Comparison of ENCODE assay signal across 8 cellular contexts in the genomic region with DNA sequence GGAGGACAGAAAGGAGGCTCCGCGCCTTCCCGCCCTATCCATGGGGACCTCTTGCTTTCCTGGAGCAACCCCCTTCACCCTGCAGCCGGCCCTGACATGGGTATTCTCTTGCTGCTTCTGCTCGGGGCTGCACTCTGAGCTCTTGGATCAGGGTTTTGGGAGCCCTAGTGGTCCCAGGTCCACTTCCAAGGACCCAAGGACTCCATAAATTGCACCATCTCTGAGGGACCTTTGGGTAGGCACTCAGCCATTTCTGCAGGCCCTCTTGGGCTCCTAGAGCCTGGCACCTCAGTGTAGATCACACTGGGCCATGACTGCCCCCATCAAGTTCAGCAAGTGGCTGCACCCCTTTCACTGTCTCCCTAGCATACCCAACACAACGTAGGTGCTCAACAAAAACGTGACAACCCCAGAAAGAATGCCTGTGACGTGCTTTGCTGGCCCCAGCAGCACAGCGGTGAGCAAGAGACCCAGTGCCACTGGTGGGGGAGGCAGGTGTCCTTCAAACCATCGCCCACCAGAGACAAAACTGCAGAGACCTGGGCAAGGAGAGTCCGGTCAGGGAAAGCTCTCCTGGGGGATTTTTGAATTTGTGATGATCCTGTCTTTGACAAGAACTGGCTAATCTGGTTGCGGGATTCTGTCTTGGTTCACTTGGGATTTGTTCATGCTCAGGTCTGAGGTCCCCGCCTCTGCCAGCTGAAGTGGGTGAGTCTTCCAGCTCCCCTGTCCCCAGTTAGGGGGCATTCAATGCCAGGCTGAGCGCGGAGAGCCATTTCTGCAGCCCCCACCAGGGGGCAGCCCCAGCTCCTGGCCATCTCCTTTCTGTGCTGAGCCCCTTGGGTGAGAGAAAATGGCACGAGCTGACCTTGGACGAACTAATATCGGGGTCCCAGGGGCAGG. TPM values are rescaled to one million over a fixed set of nuclear protein-coding genes. Genes with fewer than 3 reads are reported as not detected.
DNase-seq lines count a peak whose midpoint lies in the region; ATAC-seq and TF ChIP-seq lines count a peak whose summit lies in the region.

No MANE protein-coding gene starts in this region.

- peak; percentile 57 for TF ChIP-seq RAD21 in IMR-90 (IDR thresholded peaks at IDR 0.05; ENCODE audit: low read length)

- H2BK5ac ChIP-seq in IMR-90 (ENCODE audit: low read depth, low read length, poor library complexity, severe bottlenecking), result no peak overlapping the region

- TF ChIP-seq CTCF in IMR-90 (conservative IDR thresholded peaks at IDR 0.05; ENCODE audit: low read depth, low read length) (peak; percentile 59), vagina (IDR thresholded peaks at IDR 0.05) (peak in 2 of 3 experiments; percentile 12 to 32)

- H4K8ac ChIP-seq in IMR-90 (ENCODE audit: low read depth in 2 of 2, low read length in 2 of 2), result no peak overlapping the region

- dilution Hi-C loops in IMR-90 (cut with HindIII; ENCODE audit: low sequenced_read_pairs, unreplicated experiment), result no loop called here

- H3K27ac ChIP-seq in IMR-90 (ENCODE audit: insufficient read depth, low read length), result no peak overlapping the region
- H3K27ac ChIP-seq in vagina, result no peak overlapping the region

- no peak overlapping the region for H3K56ac ChIP-seq in IMR-90 (ENCODE audit: extremely low read depth, insufficient read depth, low read length)

- CTCF ChIA-PET in IMR-90 (lab: Yijun Ruan, JAX), result interaction anchor here (0.9 to 1.6 kb wide), 3 partner anchors 9 to 453 kb away, joined by 3 to 10 read pairs (median 3); no protein-coding TSS in a partner anchor

- H3K18ac ChIP-seq in IMR-90 (ENCODE audit: low read depth, low read length), result no peak overlapping the region

- no TSS peak for BruUV-seq in IMR-90 (replicated peaks; lab: Mats Ljungman, UMichigan)

- no peak overlapping the region for H4K91ac ChIP-seq in IMR-90 (ENCODE audit: insufficient read depth, low read depth, low read length)

- no peak overlapping the region for H3K4ac ChIP-seq in IMR-90 (ENCODE audit: low read depth, low read length)

- no peak overlapping the region for H3K4me3 ChIP-seq in IMR-90 (ENCODE audit: insufficient read depth, low read depth, low read length)
- H3K4me3 ChIP-seq in vagina, result no peak overlapping the region

- H3K4me2 ChIP-seq in IMR-90 (ENCODE audit: low read depth, low read length), result no peak overlapping the region

- peak; percentile 58 for ATAC-seq in IMR-90 (ENCODE audit: low read depth)
- ATAC-seq in HG03565 (IDR thresholded peaks at IDR 0.05; ENCODE audit: unreplicated experiment), result no peak
- no peak for ATAC-seq in GM19035 (IDR thresholded peaks at IDR 0.05; ENCODE audit: unreplicated experiment)

- DNase-seq in Daoy (ENCODE audit: low read depth) (peak; percentile 50), IMR-90 (no peak), ecto neural progenitor cell (ENCODE audit: low spot score) (peak; percentile 80), myocyte (ENCODE audit: low read depth) (peak; percentile 31), vagina (ENCODE audit: extremely low spot score in 2 of 2) (no peak)
- peak; percentile 59 for DNase-seq in activated CD4-positive, alpha-beta T cell treated with anti-CD3 and anti-CD28 coated beads for 48 hours

- no peak overlapping the region for H2AK9ac ChIP-seq in IMR-90 (replicated peaks; ENCODE audit: low read depth, low read length, poor library complexity)

- no peak overlapping the region for H3K14ac ChIP-seq in IMR-90 (replicated peaks; ENCODE audit: low read depth, low read length)

- H3K36me3 ChIP-seq in IMR-90 (ENCODE audit: control insufficient read depth, insufficient read depth, low read length), result no peaks in the 10 kb centered on the region
- no peaks in the 10 kb centered on the region for H3K36me3 ChIP-seq in vagina

- intact Hi-C loops in IMR-90 (cut with micrococcal nuclease) (loop anchor here (1.0 kb wide), 2 partner anchors 136 to 453 kb away; no protein-coding TSS in a partner anchor), vagina (cut with DNase I) (no loop called here)

- H3K27me3 ChIP-seq in IMR-90 (ENCODE audit: control insufficient read depth, insufficient read depth, low read length) (peaks cover 37% of the 10 kb centered on the region), vagina (no peaks in the 10 kb centered on the region)

- H3K4me1 ChIP-seq in IMR-90 (ENCODE audit: control insufficient read depth, insufficient read depth, low read length), result peaks cover 2% of the 10 kb centered on the region; the same call in 1 of the 2 replicates
- peaks cover 18% of the 10 kb centered on the region for H3K4me1 ChIP-seq in vagina

- TF ChIP-seq POLR2A in IMR-90 (IDR thresholded peaks at IDR 0.05; ENCODE audit: low read depth, low read length), result no peak
- no peak for TF ChIP-seq POLR2A in vagina (IDR thresholded peaks at IDR 0.05)

- no peak overlapping the region for H3K23ac ChIP-seq in IMR-90 (ENCODE audit: low read depth, low read length)

- H3K9me1 ChIP-seq in IMR-90 (ENCODE audit: insufficient read depth, low read length), result 0 out of 2 replicates have a peak, but pooled peaks cover 5% of the 10 kb centered on the region

- whole genome bisulfite sequencing in IMR-90 (ENCODE audit: extremely low coverage in 2 of 2, insufficient read length in 1 of 2), 2 experiments, result 65% methylated on average over 4 of the region's 18 CpGs; no CpG with 5 or more reads in 1 of the 2 experiments

- H2BK15ac ChIP-seq in IMR-90 (ENCODE audit: low read depth, low read length), result no peak overlapping the region

- no peak overlapping the region for H2BK120ac ChIP-seq in IMR-90 (ENCODE audit: low read depth, low read length)

- no peak overlapping the region for H2BK20ac ChIP-seq in IMR-90 (ENCODE audit: low read depth, low read length)

- in situ Hi-C loops in IMR-90 (cut with MboI; ENCODE audit: low sequenced_read_pairs), result no loop called here

- H3K79me1 ChIP-seq in IMR-90 (ENCODE audit: low read depth in 1 of 2, low read length in 2 of 2), result no peaks in the 10 kb centered on the region

- no peaks in the 10 kb centered on the region; the same call in none of the 2 replicates for H4K20me1 ChIP-seq in IMR-90 (ENCODE audit: insufficient read depth, low read length)

- no peak overlapping the region for H2AK5ac ChIP-seq in IMR-90 (ENCODE audit: low read depth, low read length)

- H3K9ac ChIP-seq in IMR-90 (ENCODE audit: low read depth, low read length), result no peak overlapping the region

- POLR2A ChIA-PET in IMR-90 (lab: Charles Lee; ENCODE audit: unreplicated experiment), result no interaction called here

- H3K9me3 ChIP-seq in IMR-90 (ENCODE audit: control insufficient read depth, insufficient read depth, low read length), result no peaks in the 10 kb centered on the region
- H3K9me3 ChIP-seq in vagina, result no peaks in the 10 kb centered on the region

- peak overlapping the region; percentile 48 for H2AFZ ChIP-seq in IMR-90 (replicated peaks; ENCODE audit: low read length, poor library complexity)

- H4K5ac ChIP-seq in IMR-90 (ENCODE audit: low read depth, low read length), result no peak overlapping the region

TF ChIP-seq in IMR-90, 13 proteins besides CTCF, POLR2A, EP300 and RAD21:
- TF ChIP-seq SMC3 (IDR thresholded peaks at IDR 0.05; ENCODE audit: low read depth, low read length) (peak; percentile 55), NFE2L2 (IDR thresholded peaks at IDR 0.05; ENCODE audit: low read depth, low read length) (no peak)

RNA-seq across cellular contexts. Expression of a gene that starts 2.5 kb away (rescaled TPM):
- total RNA-seq in Daoy (2014; rRNA removed; shearing (Covaris generic)), result 4.4 and 5.5 TPM in 2 replicates
- total RNA-seq in IMR-90 (2012; rRNA removed) (1.1 and 1.4 TPM in 2 replicates), myocyte (0.29 and 0.83 TPM in 2 replicates), vagina (11.0 TPM)
- polyA plus RNA-seq in IMR-90 (2012; rRNA removed), result 0.59 and 0.68 TPM in 2 replicates
- 0.60 and 0.84 TPM in 2 replicates for polyA plus RNA-seq in IMR-90 (2012; cell fraction: cytosol; rRNA removed)
- 0.57 and 0.62 TPM in 2 replicates for polyA plus RNA-seq in IMR-90 (2012; cell fraction: nucleus; rRNA removed; ENCODE audit: low replicate concordance)
- 1.4 TPM for polyA plus RNA-seq in myocyte (2012)

Comparison
In these comparisons a context has a peak if more than half of its experiments do, and no peak if none do; other contexts are left out.
1. DNase-seq: peak in Daoy (single experiment), activated CD4-positive, alpha-beta T cell treated with anti-CD3 and anti-CD28 coated beads for 48 hours (single experiment), ecto neural progenitor cell (single experiment) and myocyte (single experiment); none in IMR-90 (single experiment) and vagina (0 of 2).